ENCODE assay signal across 10 cellular contexts in the genomic region with DNA sequence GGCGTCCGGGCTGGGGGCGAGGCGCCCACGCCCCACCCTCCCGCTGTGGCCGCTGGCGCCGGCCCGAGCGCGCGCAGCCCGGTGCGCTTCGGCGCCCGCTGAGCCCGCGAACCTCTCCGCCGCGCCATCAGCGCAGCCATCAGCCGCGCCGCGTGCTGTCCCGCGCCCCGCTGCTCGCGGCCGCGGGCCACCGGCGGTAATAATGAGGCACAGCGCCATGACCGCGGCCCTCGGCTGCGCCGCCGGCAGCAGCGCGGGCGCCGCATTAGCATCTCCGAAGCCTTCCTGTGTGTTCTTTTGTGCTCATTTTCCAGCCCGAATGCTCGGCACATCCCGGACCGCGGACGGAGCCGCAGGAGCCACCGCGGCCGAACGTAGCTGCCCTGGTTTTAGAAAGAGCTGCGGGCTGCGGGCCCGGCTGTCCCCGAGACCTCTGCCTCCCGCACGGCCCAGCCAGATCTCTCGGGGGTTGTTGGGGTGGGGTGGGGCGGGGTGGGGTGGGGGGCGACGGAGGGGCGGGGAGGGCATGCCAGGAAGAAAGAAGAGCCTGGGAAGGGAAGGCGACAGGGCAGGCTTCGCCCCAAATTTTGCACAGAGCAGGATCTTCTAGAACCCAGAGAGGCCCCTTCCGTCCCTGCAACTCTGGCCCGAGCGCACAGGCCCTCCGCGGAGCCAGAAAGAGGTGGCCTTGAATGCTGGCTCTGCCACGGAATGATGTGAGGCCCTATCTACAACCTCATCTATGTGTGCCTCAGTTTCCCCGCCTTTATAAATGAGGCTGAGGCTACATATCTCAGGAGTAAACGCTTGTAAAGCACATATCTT. TPM values are rescaled to one million over a fixed set of nuclear protein-coding genes. Genes with fewer than 3 reads are reported as not detected.
DNase-seq lines count a peak whose midpoint lies in the region; ATAC-seq and TF ChIP-seq lines count a peak whose summit lies in the region.
"Had no signal": no experiment of that assay in that cellular context is flagged by ENCODE, and none has a peak within 500 bp of the region (broad histone marks: within the 10 kb centered on the region; RNA-seq: fewer than 3 reads in every experiment).

No MANE protein-coding gene starts in this region.

- H3K27ac ChIP-seq in iPS-18a (ENCODE audit: low read length) (no peak overlapping the region), upper lobe of left lung (no peak overlapping the region)
- H3K27ac ChIP-seq: sigmoid colon had no signal

- H3K36me3 ChIP-seq in iPS-18a (ENCODE audit: control insufficient read depth, low read depth, low read length) (no peaks in the 10 kb centered on the region), upper lobe of left lung (no peaks in the 10 kb centered on the region)
- H3K36me3 ChIP-seq: sigmoid colon had no signal

- ATAC-seq in left ventricle myocardium superior, result peak; percentile 25
- ATAC-seq in Right ventricle myocardium inferior, result no peak
- ATAC-seq in WTC11, result peak; percentile 70
- ATAC-seq in upper lobe of left lung (ENCODE audit: low FRiP score in 2 of 2), result peak in 1 of 2 donors; percentile 32
- no peak for ATAC-seq in GM19351 (IDR thresholded peaks at IDR 0.05; ENCODE audit: unreplicated experiment)

- H3K9me3 ChIP-seq in iPS-18a (ENCODE audit: control insufficient read depth, low read depth, low read length) (no peaks in the 10 kb centered on the region), upper lobe of left lung (no peaks in the 10 kb centered on the region)
- H3K9me3 ChIP-seq: sigmoid colon had no signal

- peaks cover 15% of the 10 kb centered on the region for H3K4me1 Mint-ChIP-seq in WTC11

- no peak for TF ChIP-seq POLR2A in upper lobe of left lung (IDR thresholded peaks at IDR 0.05)

- no peak for TF ChIP-seq EP300 in upper lobe of left lung (IDR thresholded peaks at IDR 0.05)

- H3K36me3 Mint-ChIP-seq in WTC11, result no peaks in the 10 kb centered on the region
- H3K36me3 Mint-ChIP-seq: activated naive CD8-positive, alpha-beta T cell had no signal

- peaks cover 66% of the 10 kb centered on the region for H3K27me3 Mint-ChIP-seq in WTC11 (ENCODE audit: low read depth)

- intact Hi-C loops in left ventricle myocardium superior (cut with micrococcal nuclease) (no loop called here), Right ventricle myocardium inferior (cut with DNase I) (no loop called here)

- no peak for DNase-seq in left ventricle myocardium superior
- no peak for DNase-seq in Right ventricle myocardium inferior (ENCODE audit: missing footprints)
- DNase-seq in WTC11 (ENCODE audit: low spot score), result peak; percentile 63
- DNase-seq in upper lobe of left lung, result peak in 1 of 2 donors; percentile 83
- no peak for DNase-seq in central memory CD4-positive, alpha-beta T cell
- DNase-seq in activated CD4-positive, CD25-positive, alpha-beta regulatory T cell (lab: John Stamatoyannopoulos, UW), result no peak
- DNase-seq: sigmoid colon had no signal

- peaks cover 38% of the 10 kb centered on the region for H3K27me3 ChIP-seq in iPS-18a (ENCODE audit: control insufficient read depth, insufficient read depth, low read length)
- H3K27me3 ChIP-seq in upper lobe of left lung, result peaks cover 0 to 25% (median 7%) of the 10 kb centered on the region in 4 donors

- H3K4me3 ChIP-seq in iPS-18a (ENCODE audit: low read length) (peak overlapping the region; percentile 42), upper lobe of left lung (peak overlapping the region in 3 of 4 donors; percentile 24 to 34 (median 32))

- TF ChIP-seq CTCF in WTC11 (IDR thresholded peaks at IDR 0.05) (no peak), upper lobe of left lung (IDR thresholded peaks at IDR 0.05) (no peak)

- POLR2A ChIA-PET in WTC11 (lab: Charles Lee), result no interaction called here

- peak overlapping the region; percentile 72 for H3K4me3 Mint-ChIP-seq in WTC11

- H3K9ac ChIP-seq in iPS-18a (ENCODE audit: low read length), result no peak overlapping the region

- H3K4me1 ChIP-seq in iPS-18a (ENCODE audit: control insufficient read depth, low read depth, low read length) (peaks cover 13% of the 10 kb centered on the region), upper lobe of left lung (peaks cover 10 to 11% (median 10%) of the 10 kb centered on the region in 4 donors)

- WGBS in upper lobe of left lung, 2 donors, result 3 to 12% methylated on average over 14 to 64 of the region's 81 CpGs

- H3K9me3 Mint-ChIP-seq in WTC11, result 0 out of 2 replicates have a peak, but pooled peaks cover 4% of the 10 kb centered on the region

- no peak overlapping the region for H3K27ac Mint-ChIP-seq in WTC11
- H3K27ac Mint-ChIP-seq: activated naive CD8-positive, alpha-beta T cell had no signal

- CTCF ChIA-PET in WTC11 (lab: Charles Lee), result interaction anchor here (0.9 to 1.2 kb wide), 3 partner anchors 31 to 194 kb away, joined by 3 read pairs; no protein-coding TSS in a partner anchor

TF ChIP-seq in WTC11, 78 proteins besides CTCF, POLR2A, EP300 and RAD21 (continues in another document):
- TF ChIP-seq, protein P1, sequence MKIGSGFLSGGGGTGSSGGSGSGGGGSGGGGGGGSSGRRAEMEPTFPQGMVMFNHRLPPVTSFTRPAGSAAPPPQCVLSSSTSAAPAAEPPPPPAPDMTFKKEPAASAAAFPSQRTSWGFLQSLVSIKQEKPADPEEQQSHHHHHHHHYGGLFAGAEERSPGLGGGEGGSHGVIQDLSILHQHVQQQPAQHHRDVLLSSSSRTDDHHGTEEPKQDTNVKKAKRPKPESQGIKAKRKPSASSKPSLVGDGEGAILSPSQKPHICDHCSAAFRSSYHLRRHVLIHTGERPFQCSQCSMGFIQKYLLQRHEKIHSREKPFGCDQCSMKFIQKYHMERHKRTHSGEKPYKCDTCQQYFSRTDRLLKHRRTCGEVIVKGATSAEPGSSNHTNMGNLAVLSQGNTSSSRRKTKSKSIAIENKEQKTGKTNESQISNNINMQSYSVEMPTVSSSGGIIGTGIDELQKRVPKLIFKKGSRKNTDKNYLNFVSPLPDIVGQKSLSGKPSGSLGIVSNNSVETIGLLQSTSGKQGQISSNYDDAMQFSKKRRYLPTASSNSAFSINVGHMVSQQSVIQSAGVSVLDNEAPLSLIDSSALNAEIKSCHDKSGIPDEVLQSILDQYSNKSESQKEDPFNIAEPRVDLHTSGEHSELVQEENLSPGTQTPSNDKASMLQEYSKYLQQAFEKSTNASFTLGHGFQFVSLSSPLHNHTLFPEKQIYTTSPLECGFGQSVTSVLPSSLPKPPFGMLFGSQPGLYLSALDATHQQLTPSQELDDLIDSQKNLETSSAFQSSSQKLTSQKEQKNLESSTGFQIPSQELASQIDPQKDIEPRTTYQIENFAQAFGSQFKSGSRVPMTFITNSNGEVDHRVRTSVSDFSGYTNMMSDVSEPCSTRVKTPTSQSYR (CRISPR knock-in tag; IDR thresholded peaks at IDR 0.05), result no peak
- TF ChIP-seq ZNF423 (CRISPR knock-in tag; IDR thresholded peaks at IDR 0.05), result peak; percentile 89
- TF ChIP-seq RELA (CRISPR knock-in tag; IDR thresholded peaks at IDR 0.05; ENCODE audit: borderline replicate concordance), result no peak
- peak; percentile 86 for TF ChIP-seq TEAD1 (CRISPR knock-in tag; IDR thresholded peaks at IDR 0.05)
- 0 out of 2 replicates have a peak, but pooled peaks have one; percentile 42 for TF ChIP-seq ETV6 (CRISPR knock-in tag; IDR thresholded peaks at IDR 0.05)
- no peak for TF ChIP-seq EMX1 (CRISPR knock-in tag; IDR thresholded peaks at IDR 0.05)
- TF ChIP-seq, protein P2, sequence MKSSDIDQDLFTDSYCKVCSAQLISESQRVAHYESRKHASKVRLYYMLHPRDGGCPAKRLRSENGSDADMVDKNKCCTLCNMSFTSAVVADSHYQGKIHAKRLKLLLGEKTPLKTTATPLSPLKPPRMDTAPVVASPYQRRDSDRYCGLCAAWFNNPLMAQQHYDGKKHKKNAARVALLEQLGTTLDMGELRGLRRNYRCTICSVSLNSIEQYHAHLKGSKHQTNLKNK (CRISPR knock-in tag; IDR thresholded peaks at IDR 0.05), result no peak
- no peak for TF ChIP-seq ZNF121 (CRISPR knock-in tag; IDR thresholded peaks at IDR 0.05)
- TF ChIP-seq, protein P3, sequence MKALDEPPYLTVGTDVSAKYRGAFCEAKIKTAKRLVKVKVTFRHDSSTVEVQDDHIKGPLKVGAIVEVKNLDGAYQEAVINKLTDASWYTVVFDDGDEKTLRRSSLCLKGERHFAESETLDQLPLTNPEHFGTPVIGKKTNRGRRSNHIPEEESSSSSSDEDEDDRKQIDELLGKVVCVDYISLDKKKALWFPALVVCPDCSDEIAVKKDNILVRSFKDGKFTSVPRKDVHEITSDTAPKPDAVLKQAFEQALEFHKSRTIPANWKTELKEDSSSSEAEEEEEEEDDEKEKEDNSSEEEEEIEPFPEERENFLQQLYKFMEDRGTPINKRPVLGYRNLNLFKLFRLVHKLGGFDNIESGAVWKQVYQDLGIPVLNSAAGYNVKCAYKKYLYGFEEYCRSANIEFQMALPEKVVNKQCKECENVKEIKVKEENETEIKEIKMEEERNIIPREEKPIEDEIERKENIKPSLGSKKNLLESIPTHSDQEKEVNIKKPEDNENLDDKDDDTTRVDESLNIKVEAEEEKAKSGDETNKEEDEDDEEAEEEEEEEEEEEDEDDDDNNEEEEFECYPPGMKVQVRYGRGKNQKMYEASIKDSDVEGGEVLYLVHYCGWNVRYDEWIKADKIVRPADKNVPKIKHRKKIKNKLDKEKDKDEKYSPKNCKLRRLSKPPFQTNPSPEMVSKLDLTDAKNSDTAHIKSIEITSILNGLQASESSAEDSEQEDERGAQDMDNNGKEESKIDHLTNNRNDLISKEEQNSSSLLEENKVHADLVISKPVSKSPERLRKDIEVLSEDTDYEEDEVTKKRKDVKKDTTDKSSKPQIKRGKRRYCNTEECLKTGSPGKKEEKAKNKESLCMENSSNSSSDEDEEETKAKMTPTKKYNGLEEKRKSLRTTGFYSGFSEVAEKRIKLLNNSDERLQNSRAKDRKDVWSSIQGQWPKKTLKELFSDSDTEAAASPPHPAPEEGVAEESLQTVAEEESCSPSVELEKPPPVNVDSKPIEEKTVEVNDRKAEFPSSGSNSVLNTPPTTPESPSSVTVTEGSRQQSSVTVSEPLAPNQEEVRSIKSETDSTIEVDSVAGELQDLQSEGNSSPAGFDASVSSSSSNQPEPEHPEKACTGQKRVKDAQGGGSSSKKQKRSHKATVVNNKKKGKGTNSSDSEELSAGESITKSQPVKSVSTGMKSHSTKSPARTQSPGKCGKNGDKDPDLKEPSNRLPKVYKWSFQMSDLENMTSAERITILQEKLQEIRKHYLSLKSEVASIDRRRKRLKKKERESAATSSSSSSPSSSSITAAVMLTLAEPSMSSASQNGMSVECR (CRISPR knock-in tag; IDR thresholded peaks at IDR 0.05; ENCODE audit: borderline replicate concordance), result no peak

RNA-seq across cellular contexts. Expression of a gene that starts 55.3 kb away (rescaled TPM):
- total RNA-seq in left ventricle myocardium superior (23.2 TPM), Right ventricle myocardium inferior (24.6 TPM), WTC11 (2021) (10.5 to 12.3 TPM (median 11.4 TPM) in 3 replicates), upper lobe of left lung (10 to 100 TPM in 5 of 6 donors, 1 to 10 TPM in 1; 9.0 to 30.8 (median 24.9) TPM)

Comparison
In these comparisons a context has a peak if more than half of its experiments do, and no peak if none do; other contexts are left out.
1. ATAC-seq: peak in left ventricle myocardium superior (single experiment) and WTC11 (single experiment); none in Right ventricle myocardium inferior (single experiment) and GM19351 (single experiment).